26 cellular contexts compared by ENCODE assay signal in the genomic region with DNA sequence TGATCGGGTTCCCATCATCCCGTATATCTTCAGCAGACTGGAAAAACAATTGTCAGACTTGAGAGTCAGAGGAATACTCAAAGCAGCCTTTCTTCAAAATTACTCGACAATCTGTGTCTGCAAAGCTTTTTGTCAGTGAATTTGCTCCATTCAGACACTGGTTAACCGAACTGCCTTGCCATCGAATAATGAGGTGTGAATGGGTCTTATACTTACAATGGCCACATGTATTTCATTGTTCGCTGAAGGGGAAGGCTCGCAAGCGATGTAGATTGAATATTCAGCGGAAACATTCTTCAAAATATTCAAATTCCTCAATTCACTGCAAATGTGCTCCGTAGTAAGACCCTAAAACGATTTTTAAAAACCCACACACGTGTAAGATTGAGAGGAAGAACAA. TPM values are rescaled to one million over a fixed set of nuclear protein-coding genes. Genes with fewer than 3 reads are reported as not detected.
"Had no signal": no experiment of that assay in that cellular context is flagged by ENCODE, and none has a peak within 500 bp of the region (broad histone marks: within the 10 kb centered on the region; RNA-seq: fewer than 3 reads in every experiment).

No MANE protein-coding gene starts in this region.

- H3K4me1 Mint-ChIP-seq: activated B cell treated with CpG ODN at 0.5 μM for 24 hours; activated T-helper 17 cell treated with anti-CD3 and anti-CD28 coated beads, Interleukin-2, amount 50 U/mL, for 72 hours; memory B cell; naive B cell had no signal

- DNase-seq: activated B cell treated with CpG ODN at 0.5 μM for 24 hours; activated CD4-positive, alpha-beta memory T cell treated with anti-CD3 and anti-CD28 coated beads, Interleukin-2, amount 10 ng/mL, durations not matched to agents 7 days and 5 days; activated CD4-positive, alpha-beta T cell treated with anti-CD3 and anti-CD28 coated beads for 4 hours; activated CD8-positive, alpha-beta memory T cell treated with anti-CD3 and anti-CD28 coated beads, Interleukin-2, amount 10 ng/mL, durations not matched to agents 7 days and 5 days; activated naive CD4-positive, alpha-beta T cell; activated naive CD8-positive, alpha-beta T cell treated with anti-CD3 and anti-CD28 coated beads, Interleukin-2, amount 10 ng/mL, durations not matched to agents 7 days and 5 days; cerebellar nuclear complex; effector memory CD4-positive, alpha-beta T cell; foreskin melanocyte; heart left ventricle; left ventricle myocardium superior; mucosa of descending colon; naive B cell; posterior cingulate gyrus; SK-N-SH; small intestine; stimulated activated CD4-positive, alpha-beta T cell treated with anti-CD3 and anti-CD28 coated beads, Interleukin-15, amount 100 ng/mL, for 24 hours; stimulated activated CD4-positive, alpha-beta T cell treated with anti-CD3 and anti-CD28 coated beads, Interleukin-2, amount 100 ng/mL, for 48 hours; stimulated activated naive CD8-positive, alpha-beta T cell treated with anti-CD3 and anti-CD28 coated beads, Interleukin-15, amount 100 ng/mL, for 72 hours had no signal

- H3K27ac Mint-ChIP-seq: activated B cell treated with CpG ODN at 0.5 μM for 24 hours; activated CD4-positive, alpha-beta memory T cell treated with anti-CD3 and anti-CD28 coated beads, Interleukin-2, amount 10 ng/mL, durations not matched to agents 7 days and 5 days; activated CD8-positive, alpha-beta memory T cell treated with anti-CD3 and anti-CD28 coated beads, Interleukin-2, amount 10 ng/mL, durations not matched to agents 7 days and 5 days; activated naive CD8-positive, alpha-beta T cell treated with anti-CD3 and anti-CD28 coated beads, Interleukin-2, amount 10 ng/mL, durations not matched to agents 7 days and 5 days; activated T-helper 17 cell treated with anti-CD3 and anti-CD28 coated beads, Interleukin-2, amount 50 U/mL, for 72 hours; dendritic cell treated with granulocyte-macrophage colony-stimulating factor and Interleukin-4, amounts not matched to agents 40 ng/mL and 50 ng/mL, for 4 days; memory B cell; naive B cell; stimulated activated naive CD8-positive, alpha-beta T cell treated with anti-CD3 and anti-CD28 coated beads, Interleukin-15, amount 100 ng/mL, for 72 hours; T-helper 2 cell treated with Interferon-gamma antibody and Interleukin-4, amounts not matched to agents 5 μg/mL and 100 μg/mL, for 36 hours; type B pancreatic cell had no signal

- H3K27me3 ChIP-seq: heart left ventricle, right atrium auricular region, suprapubic skin had no signal

- H3K9me2 ChIP-seq: SK-N-SH had no signal

- H3K9me3 ChIP-seq: heart left ventricle, mucosa of descending colon, right atrium auricular region, SK-N-SH, suprapubic skin had no signal

- H3K9ac ChIP-seq: SK-N-SH had no signal

- H3K4me3 ChIP-seq: heart left ventricle, mucosa of descending colon, right atrium auricular region, suprapubic skin had no signal

- H3K4me3 Mint-ChIP-seq: activated B cell treated with CpG ODN at 0.5 μM for 24 hours; activated CD4-positive, alpha-beta memory T cell treated with anti-CD3 and anti-CD28 coated beads, Interleukin-2, amount 10 ng/mL, durations not matched to agents 7 days and 5 days; activated CD8-positive, alpha-beta memory T cell treated with anti-CD3 and anti-CD28 coated beads, Interleukin-2, amount 10 ng/mL, durations not matched to agents 7 days and 5 days; activated naive CD8-positive, alpha-beta T cell treated with anti-CD3 and anti-CD28 coated beads, Interleukin-2, amount 10 ng/mL, durations not matched to agents 7 days and 5 days; activated T-helper 17 cell treated with anti-CD3 and anti-CD28 coated beads, Interleukin-2, amount 50 U/mL, for 72 hours; dendritic cell treated with granulocyte-macrophage colony-stimulating factor and Interleukin-4, amounts not matched to agents 40 ng/mL and 50 ng/mL, for 4 days; memory B cell; naive B cell; stimulated activated naive CD8-positive, alpha-beta T cell treated with anti-CD3 and anti-CD28 coated beads, Interleukin-15, amount 100 ng/mL, for 72 hours; T-helper 2 cell treated with Interferon-gamma antibody and Interleukin-4, amounts not matched to agents 5 μg/mL and 100 μg/mL, for 36 hours; type B pancreatic cell had no signal

- H3K9me3 Mint-ChIP-seq: activated B cell treated with CpG ODN at 0.5 μM for 24 hours; activated CD4-positive, alpha-beta memory T cell treated with anti-CD3 and anti-CD28 coated beads, Interleukin-2, amount 10 ng/mL, durations not matched to agents 7 days and 5 days; activated naive CD8-positive, alpha-beta T cell treated with anti-CD3 and anti-CD28 coated beads, Interleukin-2, amount 10 ng/mL, durations not matched to agents 7 days and 5 days; activated T-helper 17 cell treated with anti-CD3 and anti-CD28 coated beads, Interleukin-2, amount 50 U/mL, for 72 hours; dendritic cell treated with granulocyte-macrophage colony-stimulating factor and Interleukin-4, amounts not matched to agents 40 ng/mL and 50 ng/mL, for 4 days; memory B cell; naive B cell; stimulated activated naive CD8-positive, alpha-beta T cell treated with anti-CD3 and anti-CD28 coated beads, Interleukin-15, amount 100 ng/mL, for 72 hours; T-helper 2 cell treated with Interferon-gamma antibody and Interleukin-4, amounts not matched to agents 5 μg/mL and 100 μg/mL, for 36 hours; type B pancreatic cell had no signal

- ATAC-seq: activated CD8-positive, alpha-beta memory T cell treated with anti-CD3 and anti-CD28 coated beads, Interleukin-2, amount 10 ng/mL, durations not matched to agents 7 days and 5 days; activated T-helper 17 cell treated with anti-CD3 and anti-CD28 coated beads, Interleukin-2, amount 50 U/mL, for 72 hours; heart left ventricle; mucosa of descending colon; stimulated activated naive CD8-positive, alpha-beta T cell treated with anti-CD3 and anti-CD28 coated beads, Interleukin-15, amount 100 ng/mL, for 72 hours had no signal

- H3K27me3 Mint-ChIP-seq: activated CD4-positive, alpha-beta memory T cell treated with anti-CD3 and anti-CD28 coated beads, Interleukin-2, amount 10 ng/mL, durations not matched to agents 7 days and 5 days; activated naive CD8-positive, alpha-beta T cell treated with anti-CD3 and anti-CD28 coated beads, Interleukin-2, amount 10 ng/mL, durations not matched to agents 7 days and 5 days; activated T-helper 17 cell treated with anti-CD3 and anti-CD28 coated beads, Interleukin-2, amount 50 U/mL, for 72 hours; dendritic cell treated with granulocyte-macrophage colony-stimulating factor and Interleukin-4, amounts not matched to agents 40 ng/mL and 50 ng/mL, for 4 days; naive B cell; stimulated activated naive CD8-positive, alpha-beta T cell treated with anti-CD3 and anti-CD28 coated beads, Interleukin-15, amount 100 ng/mL, for 72 hours; type B pancreatic cell had no signal

- H3K36me3 Mint-ChIP-seq: naive B cell had no signal

- H3K4me2 ChIP-seq: SK-N-SH had no signal

RNA-seq across cellular contexts. Expression of a gene that starts 32.9 kb away (rescaled TPM):
- total RNA-seq: activated B cell treated with CpG ODN at 0.5 μM for 24 hours had no signal
